Comparison of ENCODE assay signal across 8 cellular contexts in genomic region chr5:72108200-72109050, GRCh38. TPM values are rescaled to one million over a fixed set of nuclear protein-coding genes. Genes with fewer than 3 reads are reported as not detected.
DNase-seq lines count a peak whose midpoint lies in the region; ATAC-seq, FAIRE-seq and TF ChIP-seq lines count a peak whose summit lies in the region.

No MANE protein-coding gene starts in this region.

- no peaks in the 10 kb centered on the region for H3K9me3 Mint-ChIP-seq in activated T-helper 2 cell treated with anti-CD3 and anti-CD28 coated beads, Interferon-gamma antibody, Interleukin-2, Interleukin-4, amounts not matched to agents 10 μg/mL and 5 μg/mL and 100 μg/mL, durations not matched to agents 14 hours and 24 hours and 36 hours

- intact Hi-C loops in activated T-helper 2 cell treated with anti-CD3 and anti-CD28 coated beads, Interferon-gamma antibody, Interleukin-2, Interleukin-4, amounts not matched to agents 10 μg/mL and 5 μg/mL and 100 μg/mL, durations not matched to agents 14 hours and 24 hours and 36 hours (cut with micrococcal nuclease) = no loop called here
- intact Hi-C loops in head of caudate nucleus (cut with DNase I) = loop anchor here (5.0 kb wide), 1 partner anchor 326 kb away; no protein-coding TSS in a partner anchor

- H3K79me2 ChIP-seq in ACC112 (ENCODE audit: control insufficient read depth, insufficient read depth, low read length, unreplicated experiment) = peaks cover 60% of the 10 kb centered on the region

- peaks cover 70% of the 10 kb centered on the region for H3K27me3 Mint-ChIP-seq in activated T-helper 2 cell treated with anti-CD3 and anti-CD28 coated beads, Interferon-gamma antibody, Interleukin-2, Interleukin-4, amounts not matched to agents 10 μg/mL and 5 μg/mL and 100 μg/mL, durations not matched to agents 14 hours and 24 hours and 36 hours (ENCODE audit: low read depth)

- H3K4me3 Mint-ChIP-seq in activated T-helper 2 cell treated with anti-CD3 and anti-CD28 coated beads, Interferon-gamma antibody, Interleukin-2, Interleukin-4, amounts not matched to agents 10 μg/mL and 5 μg/mL and 100 μg/mL, durations not matched to agents 14 hours and 24 hours and 36 hours (ENCODE audit: low read depth) = peak overlapping the region; percentile 49

- no peak overlapping the region for H3K27ac Mint-ChIP-seq in activated T-helper 2 cell treated with anti-CD3 and anti-CD28 coated beads, Interferon-gamma antibody, Interleukin-2, Interleukin-4, amounts not matched to agents 10 μg/mL and 5 μg/mL and 100 μg/mL, durations not matched to agents 14 hours and 24 hours and 36 hours

- peak; percentile 78 for FAIRE-seq in GM12891 (lab: Jason Lieb, UNC)

- no peaks in the 10 kb centered on the region; the same call in 1 of the 2 replicates for H3K36me3 ChIP-seq in ACC112 (ENCODE audit: insufficient read depth, low read length)

- ATAC-seq in GM21825 (IDR thresholded peaks at IDR 0.05; ENCODE audit: unreplicated experiment) = no peak

- peak overlapping the region; percentile 97 for H3K4me3 ChIP-seq in ACC112 (ENCODE audit: low read depth, low read length)

- no peaks in the 10 kb centered on the region for H3K27me3 ChIP-seq in ACC112 (ENCODE audit: insufficient read depth, low read length)

- H3K27ac ChIP-seq in ACC112 (ENCODE audit: low read depth, low read length) = peak overlapping the region; percentile 53

- H3K4me1 Mint-ChIP-seq in activated T-helper 2 cell treated with anti-CD3 and anti-CD28 coated beads, Interferon-gamma antibody, Interleukin-2, Interleukin-4, amounts not matched to agents 10 μg/mL and 5 μg/mL and 100 μg/mL, durations not matched to agents 14 hours and 24 hours and 36 hours (ENCODE audit: low read depth) = peaks cover 5% of the 10 kb centered on the region

- DNase-seq in GM12891 (ENCODE audit: insufficient read length, low spot score) (peak; percentile 44), NCI-H1694 treated with DMSO at 0.1 percent for 48 hours (lab: John Stamatoyannopoulos, UW) (peak; percentile 43), head of caudate nucleus (peak; percentile 66 to 90 (median 81)), non-pigmented ciliary epithelial cell (ENCODE audit: low read depth) (peak; percentile 23)
- DNase-seq in activated T-helper 2 cell treated with anti-CD3 and anti-CD28 coated beads, Interferon-gamma antibody, Interleukin-2, Interleukin-4, amounts not matched to agents 10 μg/mL and 5 μg/mL and 100 μg/mL, durations not matched to agents 14 hours and 24 hours and 36 hours (ENCODE audit: low spot score) = no peak
- no peak for DNase-seq in activated CD4-positive, CD25-positive, alpha-beta regulatory T cell treated with anti-CD3 and anti-CD28 coated beads, Interleukin-2, amount 50 U/mL, for 72 hours

- no peak overlapping the region for H2AFZ ChIP-seq in ACC112 (ENCODE audit: low read length, unreplicated experiment)

- H3K4me1 ChIP-seq in ACC112 (ENCODE audit: control insufficient read depth, insufficient read depth, low read length, unreplicated experiment) = peaks cover 38% of the 10 kb centered on the region

- no peaks in the 10 kb centered on the region for H3K36me3 Mint-ChIP-seq in activated T-helper 2 cell treated with anti-CD3 and anti-CD28 coated beads, Interferon-gamma antibody, Interleukin-2, Interleukin-4, amounts not matched to agents 10 μg/mL and 5 μg/mL and 100 μg/mL, durations not matched to agents 14 hours and 24 hours and 36 hours (ENCODE audit: low read depth)

- TF ChIP-seq POLR2A in GM12891 (IDR thresholded peaks at IDR 0.05; ENCODE audit: low read depth, low read length) = no peak

TF ChIP-seq in GM12891, 5 proteins besides CTCF, POLR2A, EP300 and RAD21:
- TF ChIP-seq POLR2AphosphoS5 (IDR thresholded peaks at IDR 0.05; ENCODE audit: low read depth, low read length) (no peak), POU2F2 (IDR thresholded peaks at IDR 0.05; ENCODE audit: low read depth, low read length) (no peak), PAX5 (IDR thresholded peaks at IDR 0.05; ENCODE audit: insufficient read depth, low read length, severe bottlenecking) (no peak), TAF1 (IDR thresholded peaks at IDR 0.05; ENCODE audit: low read depth, low read length) (no peak), SPI1 (IDR thresholded peaks at IDR 0.05; ENCODE audit: low read depth, low read length) (no peak)

RNA-seq across cellular contexts. Expression of gene MAP1B, which starts 1.1 kb away (rescaled TPM):
- 0.83 TPM for polyA plus RNA-seq in GM12891 (2012; ENCODE audit: low read depth, missing spikeins)
- 0.32 and 0.57 TPM in 2 replicates for total RNA-seq in activated T-helper 2 cell treated with anti-CD3 and anti-CD28 coated beads, Interferon-gamma antibody, Interleukin-2, Interleukin-4, amounts not matched to agents 10 μg/mL and 5 μg/mL and 100 μg/mL, durations not matched to agents 14 hours and 24 hours and 36 hours

Comparison
In these comparisons a context has a peak if more than half of its experiments do, and no peak if none do; other contexts are left out.
1. DNase-seq: peak in GM12891 (single experiment), NCI-H1694 treated with DMSO at 0.1 percent for 48 hours (single experiment), head of caudate nucleus (42 of 42) and non-pigmented ciliary epithelial cell (single experiment); none in activated T-helper 2 cell treated with anti-CD3 and anti-CD28 coated beads, Interferon-gamma antibody, Interleukin-2, Interleukin-4, amounts not matched to agents 10 μg/mL and 5 μg/mL and 100 μg/mL, durations not matched to agents 14 hours and 24 hours and 36 hours (single experiment) and activated CD4-positive, CD25-positive, alpha-beta regulatory T cell treated with anti-CD3 and anti-CD28 coated beads, Interleukin-2, amount 50 U/mL, for 72 hours (single experiment).